ENCODE assay signal across 1 cellular context in genomic region chr2:65043001-65043400, GRCh38.
TF ChIP-seq lines count a peak whose summit lies in the region.

No MANE protein-coding gene starts in this region.

TF ChIP-seq in endothelial cell of umbilical vein, 7 proteins besides CTCF, POLR2A, EP300 and RAD21:
- TF ChIP-seq JUN (IDR thresholded peaks at IDR 0.05; ENCODE audit: borderline replicate concordance, insufficient read depth, insufficient read length, low read depth) = no peak
- TF ChIP-seq MYC (IDR thresholded peaks at IDR 0.05; ENCODE audit: low read depth, low read length) = no peak
- no peak for TF ChIP-seq MAX (IDR thresholded peaks at IDR 0.05; ENCODE audit: insufficient read depth, insufficient read length)
- TF ChIP-seq EZH2 (IDR thresholded peaks at IDR 0.05; ENCODE audit: borderline replicate concordance, low read depth, low read length, severe bottlenecking) = no peak
- no peak for TF ChIP-seq POLR2AphosphoS5 (IDR thresholded peaks at IDR 0.05; ENCODE audit: insufficient read depth, low read depth, low read length)
- TF ChIP-seq GATA2 (IDR thresholded peaks at IDR 0.05; ENCODE audit: insufficient read depth, insufficient read length, low read depth, low read length) = no peak
- TF ChIP-seq FOS (IDR thresholded peaks at IDR 0.05; ENCODE audit: borderline replicate concordance, insufficient read depth, low read length) = no peak
